ENCODE assay signal across 21 cellular contexts in the genomic region with DNA sequence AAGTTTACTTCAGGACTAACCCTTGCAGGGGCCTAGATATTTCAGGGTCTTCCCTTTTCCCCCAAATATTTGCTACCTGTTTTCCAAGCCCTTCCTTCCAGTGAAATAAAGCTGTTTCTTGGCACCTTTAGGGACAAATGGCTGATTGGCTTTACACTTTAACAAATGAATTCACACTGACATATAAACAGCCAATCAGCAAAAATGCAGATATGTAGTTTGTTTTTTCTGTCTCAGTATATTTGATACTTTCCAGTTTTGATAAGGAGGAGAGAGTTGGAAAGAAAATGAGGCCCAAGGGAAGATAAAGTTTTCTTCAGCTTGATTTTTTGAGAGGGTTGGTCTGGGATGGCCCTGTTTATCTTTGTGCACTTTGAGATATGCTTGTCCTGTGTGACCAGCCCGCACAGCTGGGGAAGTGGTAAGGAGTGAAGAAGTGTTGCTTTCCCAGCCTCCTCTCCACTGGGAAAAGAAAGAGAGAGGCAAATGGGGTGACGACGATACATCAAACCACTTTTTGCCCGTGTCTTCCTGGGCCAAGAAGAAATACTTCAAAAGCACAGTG.
DNase-seq lines count a peak whose midpoint lies in the region; ATAC-seq, FAIRE-seq and TF ChIP-seq lines count a peak whose summit lies in the region.
"Had no signal": no experiment of that assay in that cellular context is flagged by ENCODE, and none has a peak within 500 bp of the region (broad histone marks: within the 10 kb centered on the region; RNA-seq: fewer than 3 reads in every experiment).

No MANE protein-coding gene starts in this region.

- no peak overlapping the region for H3K4me3 ChIP-seq in BLaER1 treated with 17β-estradiol and CSF1 and Interleukin-3, amounts not matched to agents 10 nM and 100 nM
- H3K4me3 ChIP-seq in SK-N-MC, result no peak overlapping the region
- H3K4me3 ChIP-seq in mesenchymal stem cell (ENCODE audit: insufficient read depth in 1 of 2, low read depth in 1 of 2, low read length in 2 of 2), result no peak overlapping the region
- H3K4me3 ChIP-seq in sigmoid colon, result no peak overlapping the region

- no peak overlapping the region for H3T11ph ChIP-seq in H9 (ENCODE audit: low read length)

- H2BK12ac ChIP-seq in mesenchymal stem cell (ENCODE audit: low read length in 2 of 2) (no peak overlapping the region), H9 (ENCODE audit: insufficient read length, low read depth, low read length) (no peak overlapping the region)

- H3K4ac ChIP-seq in mesenchymal stem cell (ENCODE audit: low read depth in 1 of 2, low read length in 2 of 2) (no peak overlapping the region), H9 (ENCODE audit: low read depth, low read length) (no peak overlapping the region)

- H4K5ac ChIP-seq in H9 (ENCODE audit: insufficient read length, low read depth, low read length), result no peak overlapping the region

- FAIRE-seq in HTR-8/SVneo (lab: Jason Lieb, UNC), result no peak
- FAIRE-seq: GM19239 had no signal

- no peak overlapping the region for H2AFZ ChIP-seq in mesenchymal stem cell (ENCODE audit: low read depth, low read length)
- H2AFZ ChIP-seq in H9 (ENCODE audit: low read length), result no peak overlapping the region
- H2AFZ ChIP-seq: parathyroid adenoma had no signal

- H3K18ac ChIP-seq in mesenchymal stem cell (ENCODE audit: low read depth in 1 of 2, low read length in 2 of 2), result no peak overlapping the region
- no peak overlapping the region for H3K18ac ChIP-seq in H9 (ENCODE audit: insufficient read length, low read depth, low read length)

- H2BK15ac ChIP-seq in mesenchymal stem cell (ENCODE audit: low read depth, poor library complexity, severe bottlenecking) (no peak overlapping the region), H9 (ENCODE audit: low read depth, low read length) (no peak overlapping the region)

- H4K8ac ChIP-seq in mesenchymal stem cell (ENCODE audit: low read length) (no peak overlapping the region), H9 (replicated peaks; ENCODE audit: insufficient read length, low read depth, low read length) (no peak overlapping the region)

- H3K14ac ChIP-seq in mesenchymal stem cell (ENCODE audit: low read length in 2 of 2) (no peak overlapping the region), H9 (ENCODE audit: insufficient read depth, low read length) (no peak overlapping the region)

- peak overlapping the region; percentile 83 to 99 (median 94) for H3K4me2 ChIP-seq in BLaER1 treated with 17β-estradiol and CSF1 and Interleukin-3, amounts not matched to agents 10 nM and 100 nM
- no peak overlapping the region for H3K4me2 ChIP-seq in mesenchymal stem cell (ENCODE audit: low read length, poor library complexity, severe bottlenecking)
- H3K4me2 ChIP-seq in H9 (ENCODE audit: insufficient read depth, insufficient read length, low read length), result no peak overlapping the region

- H4K91ac ChIP-seq in mesenchymal stem cell (ENCODE audit: low read length) (no peak overlapping the region), H9 (ENCODE audit: insufficient read length, low read depth, low read length) (no peak overlapping the region)

- TF ChIP-seq POLR2A in sigmoid colon (IDR thresholded peaks at IDR 0.05), result no peak

- no peak overlapping the region for H3K56ac ChIP-seq in H9 (ENCODE audit: insufficient read length, low read depth, low read length)

- no peaks in the 10 kb centered on the region for H3K27me3 ChIP-seq in BLaER1 treated with 17β-estradiol and CSF1 and Interleukin-3, amounts not matched to agents 10 nM and 100 nM
- no peaks in the 10 kb centered on the region for H3K27me3 ChIP-seq in mesenchymal stem cell (ENCODE audit: control insufficient read depth in 1 of 2, insufficient read depth in 1 of 2, low read length in 2 of 2)
- H3K27me3 ChIP-seq in sigmoid colon, result no peaks in the 10 kb centered on the region
- H3K27me3 ChIP-seq in H9 (ENCODE audit: insufficient read depth, low read length), result peaks cover 7% of the 10 kb centered on the region; the same call in 1 of the 2 replicates

- DNase-seq in SK-N-MC (ENCODE audit: low read depth, low spot score) (no peak), mesenchymal stem cell (peak; percentile 19), sigmoid colon (peak; percentile 29), H9 (no peak), HTR-8/SVneo (ENCODE audit: insufficient read length, low spot score) (no peak)
- DNase-seq: activated CD4-positive, alpha-beta memory T cell treated with anti-CD3 and anti-CD28 coated beads for 36 hours; activated CD4-positive, CD25-positive, alpha-beta regulatory T cell; activated naive CD8-positive, alpha-beta T cell treated with anti-CD3 and anti-CD28 coated beads for 36 hours; CD4-positive, CD25-positive, alpha-beta regulatory T cell; kidney glomerular epithelial cell; naive B cell; NCI-H1105 treated with DMSO at 0.1 percent for 48 hours; NCI-H2029; NCI-H2227 treated with DMSO at 0.1 percent for 48 hours; stimulated activated CD8-positive, alpha-beta memory T cell treated with anti-CD3 and anti-CD28 coated beads, Interleukin-4, amount 100 ng/mL, for 48 hours had no signal

- H3K4me1 ChIP-seq in BLaER1 treated with 17β-estradiol and CSF1 and Interleukin-3, amounts not matched to agents 10 nM and 100 nM, result peaks cover 37 to 50% (median 42%) of the 10 kb centered on the region in 10 experiments
- H3K4me1 ChIP-seq in mesenchymal stem cell (ENCODE audit: control insufficient read depth, insufficient read depth, low read depth, low read length) (peaks cover 5% of the 10 kb centered on the region), sigmoid colon (peaks cover 0 to 25% (median 21%) of the 10 kb centered on the region in 4 donors), H9 (ENCODE audit: insufficient read depth, low read length) (peaks cover 6% of the 10 kb centered on the region; the same call in 1 of the 2 replicates)

- peaks cover 17 to 26% of the 10 kb centered on the region in 2 experiments for H3K4me1 Mint-ChIP-seq in H9

- TF ChIP-seq CTCF in sigmoid colon (IDR thresholded peaks at IDR 0.05) (no peak), H9 (conservative IDR thresholded peaks at IDR 0.05) (no peak)

- peaks cover 22 to 28% (median 27%) of the 10 kb centered on the region in 11 experiments; a peak in 21 of 22 replicates for H3K36me3 ChIP-seq in BLaER1 treated with 17β-estradiol and CSF1 and Interleukin-3, amounts not matched to agents 10 nM and 100 nM
- no peaks in the 10 kb centered on the region for H3K36me3 ChIP-seq in SK-N-MC (ENCODE audit: insufficient read depth, low read length)
- peaks cover 7 to 11% of the 10 kb centered on the region in 2 experiments for H3K36me3 ChIP-seq in mesenchymal stem cell (ENCODE audit: control insufficient read depth in 1 of 2, insufficient read depth in 2 of 2, low read depth in 1 of 2, low read length in 2 of 2)
- no peaks in the 10 kb centered on the region for H3K36me3 ChIP-seq in sigmoid colon

- H3K4me3 Mint-ChIP-seq in H9, result no peak overlapping the region
- H3K4me3 Mint-ChIP-seq: activated CD4-positive, alpha-beta memory T cell treated with anti-CD3 and anti-CD28 coated beads for 36 hours; activated naive CD8-positive, alpha-beta T cell treated with anti-CD3 and anti-CD28 coated beads for 36 hours had no signal

- H3K27ac Mint-ChIP-seq in H9, result no peak overlapping the region
- H3K27ac Mint-ChIP-seq: activated CD4-positive, alpha-beta memory T cell treated with anti-CD3 and anti-CD28 coated beads for 36 hours; activated naive CD8-positive, alpha-beta T cell treated with anti-CD3 and anti-CD28 coated beads for 36 hours; CD4-positive, CD25-positive, alpha-beta regulatory T cell had no signal

- 0 out of 22 replicates have a peak, but pooled peaks cover 0 to 5% (median 0%) of the 10 kb centered on the region in 11 experiments for H4K20me1 ChIP-seq in BLaER1 treated with 17β-estradiol and CSF1 and Interleukin-3, amounts not matched to agents 10 nM and 100 nM
- H4K20me1 ChIP-seq in H9 (ENCODE audit: control insufficient read depth, insufficient read depth, insufficient read length), result no peaks in the 10 kb centered on the region

- TF ChIP-seq EP300 in sigmoid colon (IDR thresholded peaks at IDR 0.05), result no peak

- peaks cover 48% of the 10 kb centered on the region for H3K27me3 Mint-ChIP-seq in H9 (ENCODE audit: low read depth)

- no peak overlapping the region for H2BK20ac ChIP-seq in H9 (ENCODE audit: low read depth, low read length, poor library complexity, severe bottlenecking)

- H3K9me3 ChIP-seq in BLaER1 treated with 17β-estradiol and CSF1 and Interleukin-3, amounts not matched to agents 10 nM and 100 nM (replicated peaks in 1 of 11), result no peaks in the 10 kb centered on the region
- H3K9me3 ChIP-seq in SK-N-MC (ENCODE audit: low read depth, low read length) (no peaks in the 10 kb centered on the region), mesenchymal stem cell (ENCODE audit: control insufficient read depth, low read length) (no peaks in the 10 kb centered on the region), sigmoid colon (no peaks in the 10 kb centered on the region), H9 (ENCODE audit: control insufficient read depth, low read depth, low read length) (no peaks in the 10 kb centered on the region)

- H3K27ac ChIP-seq in BLaER1 treated with 17β-estradiol and CSF1 and Interleukin-3, amounts not matched to agents 10 nM and 100 nM, result peak overlapping the region in 10 of 11 experiments; percentile 82 to 93 (median 88); a peak in 11 of 22 replicates
- no peak overlapping the region for H3K27ac ChIP-seq in SK-N-MC
- no peak overlapping the region for H3K27ac ChIP-seq in mesenchymal stem cell (ENCODE audit: low read length, poor library complexity, severe bottlenecking)
- no peak overlapping the region for H3K27ac ChIP-seq in sigmoid colon
- no peak overlapping the region for H3K27ac ChIP-seq in H9 (ENCODE audit: insufficient read length, low read depth, low read length)
- H3K27ac ChIP-seq: parathyroid adenoma, RWPE1 had no signal

- H3K79me1 ChIP-seq in mesenchymal stem cell (replicated peaks; ENCODE audit: low read length, poor library complexity, severe bottlenecking) (peaks cover 8% of the 10 kb centered on the region), H9 (ENCODE audit: insufficient read depth, low read depth, low read length, poor library complexity, severe bottlenecking) (no peaks in the 10 kb centered on the region)

- no peak for ATAC-seq in GM18517 (IDR thresholded peaks at IDR 0.05; ENCODE audit: unreplicated experiment)

- intact Hi-C loops in sigmoid colon (cut with DNase I), result loop anchor here (10.0 kb wide), 1 partner anchor 272 kb away; no protein-coding TSS in a partner anchor

- peaks cover 4% of the 10 kb centered on the region for H3K23me2 ChIP-seq in H9 (ENCODE audit: insufficient read length, low read depth, low read length, poor library complexity, severe bottlenecking)

- H3K79me2 ChIP-seq in H9 (ENCODE audit: insufficient read depth, low read length), result no peaks in the 10 kb centered on the region
- H3K79me2 ChIP-seq: parathyroid adenoma had no signal

- H2BK120ac ChIP-seq in mesenchymal stem cell (ENCODE audit: low read depth, low read length) (no peak overlapping the region), H9 (ENCODE audit: low read depth, low read length, poor library complexity, severe bottlenecking) (no peak overlapping the region)

- H2BK5ac ChIP-seq in mesenchymal stem cell (ENCODE audit: low read depth, low read length, poor library complexity, severe bottlenecking) (no peak overlapping the region), H9 (ENCODE audit: insufficient read length, low read length) (no peak overlapping the region)

- no peak overlapping the region for H3K23ac ChIP-seq in mesenchymal stem cell (ENCODE audit: low read length in 2 of 2)
- H3K23ac ChIP-seq in H9 (ENCODE audit: insufficient read length, low read depth, low read length), result no peak overlapping the region

- H3K9ac ChIP-seq in BLaER1 treated with 17β-estradiol and CSF1 and Interleukin-3, amounts not matched to agents 10 nM and 100 nM, result peak overlapping the region in 7 of 11 experiments; percentile 37 to 88 (median 86); a peak in 5 of 22 replicates
- H3K9ac ChIP-seq in SK-N-MC (ENCODE audit: insufficient read length) (peak overlapping the region; percentile 30), mesenchymal stem cell (ENCODE audit: low read length) (no peak overlapping the region), H9 (ENCODE audit: extremely low read depth, insufficient read length, low read length) (no peak overlapping the region)
- H3K9ac ChIP-seq: parathyroid adenoma had no signal

- WGBS in mesenchymal stem cell, result 31% methylated on average over 1 of the region's 4 CpGs
- 89% methylated on average over 4 of the region's 4 CpGs for WGBS in sigmoid colon, 2 donors
- WGBS in H9 (ENCODE audit: extremely low coverage, insufficient read length, low lambda C conversion rate), result no CpG with 5 or more reads among the region's 4 CpGs

- H2AK5ac ChIP-seq in mesenchymal stem cell (ENCODE audit: low read length, severe bottlenecking) (no peak overlapping the region), H9 (ENCODE audit: insufficient read length, low read length) (no peak overlapping the region)

- no peaks in the 10 kb centered on the region; a peak in 1 of 7 replicates for H3K36me3 Mint-ChIP-seq in H9 (ENCODE audit: insufficient read depth in 1 of 3, low read depth in 3 of 3)
- H3K36me3 Mint-ChIP-seq: activated CD4-positive, alpha-beta memory T cell treated with anti-CD3 and anti-CD28 coated beads for 36 hours; activated naive CD8-positive, alpha-beta T cell treated with anti-CD3 and anti-CD28 coated beads for 36 hours; IgD-negative memory B cell had no signal

- no peaks in the 10 kb centered on the region; a peak in 1 of 5 replicates for H3K9me3 Mint-ChIP-seq in H9
- H3K9me3 Mint-ChIP-seq: activated CD4-positive, alpha-beta memory T cell treated with anti-CD3 and anti-CD28 coated beads for 36 hours; activated naive CD8-positive, alpha-beta T cell treated with anti-CD3 and anti-CD28 coated beads for 36 hours; IgD-negative memory B cell; naive B cell had no signal

Comparison
In these comparisons a context has a peak if more than half of its experiments do, and no peak if none do; other contexts are left out.
1. H3K27ac ChIP-seq: peak in BLaER1 treated with 17β-estradiol and CSF1 and Interleukin-3, amounts not matched to agents 10 nM and 100 nM (10 of 11); none in SK-N-MC (single experiment), mesenchymal stem cell (single experiment), sigmoid colon (0 of 4) and H9 (single experiment).
2. H3K4me2 ChIP-seq: peak in BLaER1 treated with 17β-estradiol and CSF1 and Interleukin-3, amounts not matched to agents 10 nM and 100 nM (11 of 11); none in mesenchymal stem cell (single experiment) and H9 (single experiment).
3. H3K9ac ChIP-seq: peak in BLaER1 treated with 17β-estradiol and CSF1 and Interleukin-3, amounts not matched to agents 10 nM and 100 nM (7 of 11) and SK-N-MC (single experiment); none in mesenchymal stem cell (single experiment) and H9 (single experiment).
4. DNase-seq: peak in mesenchymal stem cell (single experiment) and sigmoid colon (single experiment); none in SK-N-MC (single experiment), H9 (single experiment) and HTR-8/SVneo (single experiment).